24 cellular contexts compared by ENCODE assay signal in the genomic region with DNA sequence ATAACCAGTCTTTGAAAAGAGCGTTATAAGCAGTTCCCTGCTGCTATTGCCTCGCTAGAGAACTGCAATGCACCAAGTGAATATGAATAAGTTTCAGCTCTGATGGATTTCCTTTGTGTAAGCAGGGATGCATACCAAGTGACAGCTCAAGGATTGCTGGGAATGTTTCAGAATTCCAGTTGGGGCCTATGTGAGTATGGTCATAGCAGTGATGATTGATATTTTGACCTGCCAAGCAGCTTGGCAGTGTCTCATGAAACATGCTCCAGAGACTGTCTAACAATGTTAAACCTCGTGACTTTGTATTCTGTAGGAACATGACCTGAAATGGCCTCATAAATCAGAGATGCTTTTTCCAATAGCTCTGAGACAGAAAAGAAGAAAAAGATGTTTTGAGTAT.
DNase-seq lines count a peak whose midpoint lies in the region; ATAC-seq lines count a peak whose summit lies in the region.
"Had no signal": no experiment of that assay in that cellular context is flagged by ENCODE, and none has a peak within 500 bp of the region (broad histone marks: within the 10 kb centered on the region; RNA-seq: fewer than 3 reads in every experiment).

No MANE protein-coding gene starts in this region.

- H3K4me3 Mint-ChIP-seq in activated CD4-positive, alpha-beta memory T cell treated with anti-CD3 and anti-CD28 coated beads for 36 hours = no peak overlapping the region
- H3K4me3 Mint-ChIP-seq: CD4-positive, alpha-beta memory T cell; naive B cell; stimulated activated naive CD8-positive, alpha-beta T cell treated with anti-CD3 and anti-CD28 coated beads, Interleukin-15, Interleukin-2, amounts not matched to agents 100 ng/mL and 50 ng/mL, for 24 hours had no signal

- DNase-seq in Right ventricle myocardium inferior (ENCODE audit: missing footprints) (no peak), left cardiac atrium (no peak), amniotic epithelial cell (ENCODE audit: low read depth) (peak; percentile 52), left kidney (ENCODE audit: low read depth, low spot score) (peak; percentile 32), stromal cell of bone marrow (ENCODE audit: low read depth) (peak; percentile 52)
- no peak for DNase-seq in activated CD4-positive, alpha-beta memory T cell treated with anti-CD3 and anti-CD28 coated beads for 36 hours
- DNase-seq: activated CD8-positive, alpha-beta memory T cell treated with anti-CD3 and anti-CD28 coated beads for 24 hours; activated naive CD4-positive, alpha-beta T cell; activated T-cell treated with anti-CD3 and anti-CD28 coated beads, Interleukin-2, amount 50 U/mL, for 1 hour; adrenal gland; AML-193; CD4-positive, alpha-beta memory T cell; glutamatergic neuron; mesendoderm; MM.1S; naive B cell; NCI-H1417 treated with DMSO at 0.1 percent for 48 hours; NCI-H510A; PC-9; tibial artery had no signal

- H3K27ac Mint-ChIP-seq in activated CD4-positive, alpha-beta memory T cell treated with anti-CD3 and anti-CD28 coated beads for 36 hours = no peak overlapping the region
- H3K27ac Mint-ChIP-seq: CD4-positive, alpha-beta memory T cell; naive B cell; stimulated activated naive CD8-positive, alpha-beta T cell treated with anti-CD3 and anti-CD28 coated beads, Interleukin-15, Interleukin-2, amounts not matched to agents 100 ng/mL and 50 ng/mL, for 24 hours had no signal

- no peaks in the 10 kb centered on the region for H3K9me3 Mint-ChIP-seq in activated CD4-positive, alpha-beta memory T cell treated with anti-CD3 and anti-CD28 coated beads for 36 hours
- H3K9me3 Mint-ChIP-seq: stimulated activated naive CD8-positive, alpha-beta T cell treated with anti-CD3 and anti-CD28 coated beads, Interleukin-15, Interleukin-2, amounts not matched to agents 100 ng/mL and 50 ng/mL, for 24 hours had no signal

- H3K4me1 Mint-ChIP-seq in activated CD4-positive, alpha-beta memory T cell treated with anti-CD3 and anti-CD28 coated beads for 36 hours (ENCODE audit: low read depth) = no peaks in the 10 kb centered on the region
- H3K4me1 Mint-ChIP-seq: CD4-positive, alpha-beta memory T cell; naive B cell had no signal

- POLR2A ChIA-PET in activated CD4-positive, alpha-beta memory T cell treated with anti-CD3 and anti-CD28 coated beads for 36 hours (lab: Charles Lee) = no interaction called here

- no peaks in the 10 kb centered on the region for H3K27me3 Mint-ChIP-seq in activated CD4-positive, alpha-beta memory T cell treated with anti-CD3 and anti-CD28 coated beads for 36 hours
- H3K27me3 Mint-ChIP-seq: CD4-positive, alpha-beta memory T cell had no signal

- ATAC-seq in Right ventricle myocardium inferior (peak; percentile 68), left cardiac atrium (no peak), GM18873 (IDR thresholded peaks at IDR 0.05; ENCODE audit: low FRiP score, unreplicated experiment) (no peak), GM21576 (IDR thresholded peaks at IDR 0.05; ENCODE audit: unreplicated experiment) (no peak)
- ATAC-seq: sciatic nerve had no signal

- no peaks in the 10 kb centered on the region for H3K36me3 Mint-ChIP-seq in activated CD4-positive, alpha-beta memory T cell treated with anti-CD3 and anti-CD28 coated beads for 36 hours
- H3K36me3 Mint-ChIP-seq: CD4-positive, alpha-beta memory T cell; naive B cell had no signal

- CTCF ChIA-PET in activated CD4-positive, alpha-beta memory T cell treated with anti-CD3 and anti-CD28 coated beads for 36 hours (lab: Charles Lee) = no interaction called here

- intact Hi-C loops in Right ventricle myocardium inferior (cut with DNase I) = no loop called here
- intact Hi-C loops in left cardiac atrium (cut with DNase I) = no loop called here
- intact Hi-C loops in activated CD4-positive, alpha-beta memory T cell treated with anti-CD3 and anti-CD28 coated beads for 36 hours (cut with micrococcal nuclease) = no loop called here

Comparison
In these comparisons a context has a peak if more than half of its experiments do, and no peak if none do; other contexts are left out.
1. DNase-seq: peak in amniotic epithelial cell (single experiment), left kidney (single experiment) and stromal cell of bone marrow (single experiment); none in Right ventricle myocardium inferior (single experiment), left cardiac atrium (single experiment) and activated CD4-positive, alpha-beta memory T cell treated with anti-CD3 and anti-CD28 coated beads for 36 hours (single experiment).